Comparison of ENCODE assay signal across 2 cellular contexts in the genomic region with DNA sequence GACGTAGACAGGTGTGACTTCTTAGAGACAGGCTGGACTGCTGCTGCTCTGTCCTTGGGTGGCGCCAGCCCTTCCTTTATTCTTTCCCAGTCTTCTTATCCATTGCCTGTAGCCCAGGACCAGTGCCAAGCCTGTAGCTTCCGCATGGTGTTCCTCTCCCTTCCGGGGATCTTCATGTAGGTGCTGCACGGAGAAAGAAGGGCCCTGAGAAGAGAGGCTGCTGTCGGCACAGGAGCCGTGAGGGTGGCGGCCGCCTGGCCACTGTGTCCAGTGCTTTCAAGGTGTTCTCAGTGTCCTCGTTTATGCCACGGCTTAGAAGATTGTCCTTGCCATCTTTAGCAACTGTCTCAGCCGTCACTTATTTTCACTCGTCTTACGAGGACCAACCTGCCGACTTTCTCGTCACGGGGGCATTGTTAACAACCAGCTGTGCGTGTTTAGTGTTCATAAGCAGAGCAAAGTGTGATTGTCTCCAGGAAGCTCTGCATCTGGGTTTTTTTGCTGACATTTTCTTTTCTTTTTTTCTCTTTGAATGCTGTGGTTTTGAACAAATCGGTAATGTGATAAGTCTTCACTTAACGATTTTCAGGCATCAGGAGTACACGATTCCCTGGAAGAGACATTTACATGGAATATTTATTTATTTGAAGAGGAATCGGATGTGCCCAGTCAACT.
TF ChIP-seq lines count a peak whose summit lies in the region.

No MANE protein-coding gene starts in this region.

TF ChIP-seq in GM23338, 12 proteins besides CTCF, POLR2A, EP300 and RAD21:
- TF ChIP-seq POLR2AphosphoS5 (IDR thresholded peaks at IDR 0.05; ENCODE audit: low read depth): no peak
- no peak for TF ChIP-seq CREB1 (CRISPR knock-in tag; IDR thresholded peaks at IDR 0.05; ENCODE audit: low read depth)
- no peak for TF ChIP-seq ZNF331 (CRISPR knock-in tag; IDR thresholded peaks at IDR 0.05; ENCODE audit: low read depth)
- TF ChIP-seq JUNB (IDR thresholded peaks at IDR 0.05; ENCODE audit: unreplicated experiment): no peak
- TF ChIP-seq EZH2phosphoT487 (IDR thresholded peaks at IDR 0.05; ENCODE audit: unreplicated experiment): no peak
- no peak for TF ChIP-seq NANOG (IDR thresholded peaks at IDR 0.05; ENCODE audit: borderline replicate concordance)
TF ChIP-seq in GM23338: peak in this region for 0.

TF ChIP-seq in H1, 55 proteins besides CTCF, POLR2A, EP300 and RAD21:
- TF ChIP-seq CTBP2 (IDR thresholded peaks at IDR 0.05; ENCODE audit: borderline replicate concordance, insufficient read depth, insufficient read length, low read length): no peak
- no peak for TF ChIP-seq NANOG (IDR thresholded peaks at IDR 0.05; ENCODE audit: insufficient read depth, low read depth, low read length, poor library complexity, severe bottlenecking)
- no peak for TF ChIP-seq TAF1 (IDR thresholded peaks at IDR 0.05; ENCODE audit: low read depth, low read length)
- no peak for TF ChIP-seq GTF2F1 (IDR thresholded peaks at IDR 0.05; ENCODE audit: borderline replicate concordance, low read depth, low read length)
TF ChIP-seq in H1: peak in this region for 0.
